30 cellular contexts compared by ENCODE assay signal in the genomic region with DNA sequence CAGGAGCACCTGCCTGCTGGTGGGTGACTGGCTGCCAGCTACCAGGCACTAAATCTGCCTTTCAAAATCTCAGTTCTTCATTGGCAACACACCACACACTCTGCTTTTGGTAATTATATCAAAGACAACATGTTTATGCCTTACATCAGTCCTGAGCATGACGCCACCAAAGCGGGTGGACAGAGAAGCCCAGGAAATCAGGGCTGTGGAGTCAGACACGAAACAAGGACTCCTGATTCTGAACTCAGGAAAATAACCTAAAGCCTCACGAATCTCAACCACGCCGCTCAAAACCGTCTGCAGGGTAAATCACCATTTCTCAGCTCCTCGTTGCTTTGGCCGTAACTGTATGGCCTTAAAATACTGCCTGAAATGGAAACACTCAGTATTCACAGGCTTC.
"Had no signal": no experiment of that assay in that cellular context is flagged by ENCODE, and none has a peak within 500 bp of the region (broad histone marks: within the 10 kb centered on the region; RNA-seq: fewer than 3 reads in every experiment).

No MANE protein-coding gene starts in this region.

- ATAC-seq: PC-3 had no signal

- H3K4me2 ChIP-seq: KMS-11, SK-N-SH had no signal

- H3K27ac ChIP-seq: KMS-11, Peyer's patch, SJSA1 had no signal

- H3K27me3 ChIP-seq: Peyer's patch had no signal

- DNase-seq: Karpas-422, KBM-7, MM.1S, NCI-H1092, NCI-H1105, NCI-H1417 treated with DMSO at 0.1 percent for 48 hours, NCI-H1436 treated with DMSO at 0.1 percent for 48 hours, NCI-H1694 treated with DMSO at 0.1 percent for 48 hours, NCI-H187 treated with DMSO at 0.1 percent for 48 hours, NCI-H2029, NCI-H2081, NCI-H2107, NCI-H2171, NCI-H226, NCI-H446 treated with DMSO at 0.1 percent for 48 hours, NCI-H510A, NCI-H524, NCI-H526, NCI-H69, NCI-H748 treated with DMSO at 0.1 percent for 48 hours, OCI-M1, PC-3, Right ventricle myocardium superior, RPMI8226, SHP77 treated with DMSO at 0.1 percent for 48 hours, SK-N-SH, SW 1271 had no signal

- H3K9ac ChIP-seq: KMS-11, SK-N-SH had no signal

- H3K4me3 ChIP-seq: Peyer's patch, SJSA1 had no signal

- H3K9me3 ChIP-seq: Peyer's patch, SJSA1, SK-N-SH had no signal

- H3K36me3 ChIP-seq: Peyer's patch, SJSA1 had no signal

- H3K4me1 ChIP-seq: Peyer's patch, SJSA1 had no signal
